In genomic region chr7:36736827-36737211, GRCh38 we compare ENCODE assay signal across 8 cellular contexts.
DNase-seq lines count a peak whose midpoint lies in the region; ATAC-seq, FAIRE-seq and TF ChIP-seq lines count a peak whose summit lies in the region.

No MANE protein-coding gene starts in this region.

- peaks cover 2% of the 10 kb centered on the region for H3K36me3 Mint-ChIP-seq in activated naive CD8-positive, alpha-beta T cell treated with anti-CD3 and anti-CD28 coated beads, Interleukin-2, amount 50 U/mL, for 24 hours (ENCODE audit: low read depth)

- peaks cover 14% of the 10 kb centered on the region for H3K9me3 Mint-ChIP-seq in activated naive CD8-positive, alpha-beta T cell treated with anti-CD3 and anti-CD28 coated beads, Interleukin-2, amount 50 U/mL, for 24 hours

- TF ChIP-seq CTCF in D721Med (IDR thresholded peaks at IDR 0.05; ENCODE audit: insufficient read depth, missing control alignments): no peak

- no peak for FAIRE-seq in D721Med (lab: Jason Lieb, UNC)

- ATAC-seq in GM19395 (IDR thresholded peaks at IDR 0.05; ENCODE audit: unreplicated experiment) (peak; percentile 98), HG03175 (IDR thresholded peaks at IDR 0.05; ENCODE audit: unreplicated experiment) (peak; percentile 95)
- peak; percentile 31 for ATAC-seq in activated naive CD8-positive, alpha-beta T cell treated with anti-CD3 and anti-CD28 coated beads, Interleukin-2, amount 50 U/mL, for 24 hours

- H3K4me1 Mint-ChIP-seq in activated naive CD8-positive, alpha-beta T cell treated with anti-CD3 and anti-CD28 coated beads, Interleukin-2, amount 50 U/mL, for 24 hours: peaks cover 40% of the 10 kb centered on the region

- DNase-seq in Ammon's horn (ENCODE audit: low spot score) (peak; percentile 41), AG08396 (ENCODE audit: low spot score) (no peak), D721Med (ENCODE audit: insufficient read length, low spot score) (no peak), iPS-NIHi11 (ENCODE audit: low spot score) (no peak)
- no peak for DNase-seq in activated naive CD8-positive, alpha-beta T cell treated with anti-CD3 and anti-CD28 coated beads, Interleukin-2, amount 50 U/mL, for 24 hours
- DNase-seq in central memory CD4-positive, alpha-beta T cell: no peak

- peak overlapping the region; percentile 32 for H3K4me3 Mint-ChIP-seq in activated naive CD8-positive, alpha-beta T cell treated with anti-CD3 and anti-CD28 coated beads, Interleukin-2, amount 50 U/mL, for 24 hours

- H3K27me3 Mint-ChIP-seq in activated naive CD8-positive, alpha-beta T cell treated with anti-CD3 and anti-CD28 coated beads, Interleukin-2, amount 50 U/mL, for 24 hours: no peaks in the 10 kb centered on the region

- peak overlapping the region; percentile 66 for H3K27ac Mint-ChIP-seq in activated naive CD8-positive, alpha-beta T cell treated with anti-CD3 and anti-CD28 coated beads, Interleukin-2, amount 50 U/mL, for 24 hours

Comparison
In these comparisons a context has a peak if more than half of its experiments do, and no peak if none do; other contexts are left out.
1. ATAC-seq: peak in every context shown above with its lines; median percentile 98 in GM19395; 95 in HG03175; 31 in activated naive CD8-positive, alpha-beta T cell treated with anti-CD3 and anti-CD28 coated beads, Interleukin-2, amount 50 U/mL, for 24 hours.